16 cellular contexts compared by ENCODE assay signal in genomic region chr20:54167909-54168872, GRCh38. TPM values are rescaled to one million over a fixed set of nuclear protein-coding genes. Genes with fewer than 3 reads are reported as not detected.
A peak's percentile ranks its signal among the peaks of the same experiment; 100 is the strongest.
DNase-seq lines count a peak whose midpoint lies in the region; ATAC-seq and TF ChIP-seq lines count a peak whose summit lies in the region.
"Had no signal": no experiment of that assay in that cellular context is flagged by ENCODE, and none has a peak within 500 bp of the region (broad histone marks: within the 10 kb centered on the region; RNA-seq: fewer than 3 reads in every experiment).

No MANE protein-coding gene starts in this region.

- in situ Hi-C loops in astrocyte of the spinal cord (cut with HindIII; ENCODE audit: low sequenced_read_pairs), result no loop called here

- ATAC-seq in left lobe of liver, result no peak
- ATAC-seq: activated T-helper 17 cell treated with anti-CD3 and anti-CD28 coated beads, Interleukin-2, amount 50 U/mL, for 72 hours; body of pancreas; naive thymus-derived CD4-positive, alpha-beta T cell had no signal

- TF ChIP-seq CTCF in astrocyte of the spinal cord (IDR thresholded peaks at IDR 0.05; ENCODE audit: low read depth, low read length), result no peak

- H3K4me3 ChIP-seq in astrocyte of the spinal cord (ENCODE audit: low read depth, low read length) (no peak overlapping the region), skeletal muscle cell (ENCODE audit: low read depth, low read length) (no peak overlapping the region)
- H3K4me3 ChIP-seq: body of pancreas had no signal

- peak; percentile 10 for DNase-seq in SKM-1 (lab: John Stamatoyannopoulos, UW; ENCODE audit: unreplicated experiment)
- DNase-seq in SKM-1 treated with dmso at 0.1 percent for 144 hours (lab: John Stamatoyannopoulos, UW; ENCODE audit: unreplicated experiment), result no peak
- DNase-seq in NCI-H2171 treated with DMSO at 0.1 percent for 48 hours (lab: John Stamatoyannopoulos, UW), result peak; percentile 84
- DNase-seq in astrocyte of the spinal cord (ENCODE audit: low read depth, low spot score), result peak; percentile 38
- peak; percentile 2 for DNase-seq in skeletal muscle cell (ENCODE audit: low read depth)
- DNase-seq in NCI-H1092 treated with DMSO at 0.1 percent for 48 hours (lab: John Stamatoyannopoulos, UW), result no peak
- DNase-seq in amygdala (lab: John Stamatoyannopoulos, UW), result no peak
- DNase-seq in left lobe of liver (ENCODE audit: low spot score), result no peak
- DNase-seq: activated CD4-positive, alpha-beta T cell treated with anti-CD3 and anti-CD28 coated beads, Interleukin-2, amount 10 ng/mL, durations not matched to agents 24 days and 14 days; body of pancreas; effector CD8-positive, alpha-beta T cell; EL; left cardiac atrium; naive thymus-derived CD4-positive, alpha-beta T cell; T-helper 1 cell had no signal

RNA-seq across cellular contexts. Expression of gene CYP24A1, which starts 5.6 kb away (rescaled TPM):
- not detected for total RNA-seq in left lobe of liver
- total RNA-seq: activated CD4-positive, alpha-beta T cell treated with anti-CD3 and anti-CD28 coated beads, Interleukin-2, amount 10 ng/mL, durations not matched to agents 24 days and 14 days; body of pancreas; left cardiac atrium had no signal

RNA-seq across cellular contexts. Expression of gene PFDN4, which starts 39.7 kb away (rescaled TPM):
- 4.3 TPM for total RNA-seq in left lobe of liver

Comparison
In these comparisons a context has a peak if more than half of its experiments do, and no peak if none do; other contexts are left out.
1. DNase-seq: peak in SKM-1 (single experiment), NCI-H2171 treated with DMSO at 0.1 percent for 48 hours (single experiment), astrocyte of the spinal cord (single experiment) and skeletal muscle cell (single experiment); none in SKM-1 treated with dmso at 0.1 percent for 144 hours (single experiment), NCI-H1092 treated with DMSO at 0.1 percent for 48 hours (single experiment), amygdala (0 of 56) and left lobe of liver (single experiment).